8 cellular contexts compared by ENCODE assay signal in the genomic region with DNA sequence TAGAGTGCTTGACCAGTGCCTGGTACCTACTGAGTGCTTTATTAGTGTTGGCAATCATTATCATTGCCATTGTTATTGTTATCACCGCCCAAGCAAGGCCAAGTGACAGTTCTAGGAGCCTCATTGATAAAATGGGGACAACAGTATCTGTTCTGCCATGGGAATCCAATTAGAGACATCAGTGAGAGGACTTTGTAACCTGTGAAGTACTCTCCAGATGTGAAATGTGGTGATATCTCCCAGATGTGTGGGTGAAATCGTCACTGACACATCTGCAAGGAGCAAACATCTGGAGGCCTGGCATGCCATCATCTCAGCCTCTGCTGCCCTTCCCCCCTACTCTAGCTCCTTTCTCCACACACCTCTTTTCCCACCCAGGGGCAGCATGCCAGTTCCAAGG.
"Had no signal": no experiment of that assay in that cellular context is flagged by ENCODE, and none has a peak within 500 bp of the region (broad histone marks: within the 10 kb centered on the region; RNA-seq: fewer than 3 reads in every experiment).

No MANE protein-coding gene starts in this region.

- DNase-seq: IMR-90, KBM-7, KG1 had no signal

- ATAC-seq: HepG2 had no signal

- H3K4me3 Mint-ChIP-seq: IgD-negative memory B cell had no signal

- FAIRE-seq: HepG2, HTR-8/SVneo had no signal

- H3K27me3 Mint-ChIP-seq: IgD-negative memory B cell had no signal

- H3K9me3 Mint-ChIP-seq: IgD-negative memory B cell had no signal

- H3K27ac ChIP-seq: HL-60, KMS-11 had no signal

- H3K4me2 ChIP-seq: KMS-11 had no signal

- H3K27ac Mint-ChIP-seq: IgD-negative memory B cell had no signal

- H3K9ac ChIP-seq: KMS-11 had no signal

- H3K4me1 Mint-ChIP-seq: IgD-negative memory B cell had no signal
